In genomic region chr7:45064047-45064725, GRCh38 we compare ENCODE assay signal across 22 cellular contexts. TPM values are rescaled to one million over a fixed set of nuclear protein-coding genes. Genes with fewer than 3 reads are reported as not detected.
DNase-seq lines count a peak whose midpoint lies in the region; ATAC-seq and TF ChIP-seq lines count a peak whose summit lies in the region.
"Had no signal": no experiment of that assay in that cellular context is flagged by ENCODE, and none has a peak within 500 bp of the region (broad histone marks: within the 10 kb centered on the region; RNA-seq: fewer than 3 reads in every experiment).

No MANE protein-coding gene starts in this region.

- H3K9me3 ChIP-seq in naive thymus-derived CD4-positive, alpha-beta T cell (ENCODE audit: control insufficient read depth in 2 of 3, low read length in 3 of 3), result no peaks in the 10 kb centered on the region
- H3K9me3 ChIP-seq in uterus, result no peaks in the 10 kb centered on the region
- H3K9me3 ChIP-seq: BLaER1 treated with 17β-estradiol and CSF1 and Interleukin-3, amounts not matched to agents 10 nM and 100 nM; gastroesophageal sphincter; HAP-1; SJSA1; transverse colon had no signal

- H3K4me1 ChIP-seq in naive thymus-derived CD4-positive, alpha-beta T cell (ENCODE audit: control insufficient read depth in 2 of 2, insufficient read depth in 2 of 2, low read length in 2 of 2), result peaks cover 0 to 14% of the 10 kb centered on the region in 2 donors
- H3K4me1 ChIP-seq in uterus, result no peaks in the 10 kb centered on the region
- H3K4me1 ChIP-seq: gastroesophageal sphincter, HAP-1 had no signal

- H3K27me3 Mint-ChIP-seq in activated naive CD4-positive, alpha-beta T cell treated with anti-CD3 and anti-CD28 coated beads, Interleukin-2, amount 50 U/mL, for 24 hours, result no peaks in the 10 kb centered on the region
- no peaks in the 10 kb centered on the region for H3K27me3 Mint-ChIP-seq in activated naive CD4-positive, alpha-beta T cell treated with anti-CD3 and anti-CD28 coated beads, Interleukin-2, amount 10 ng/mL, durations not matched to agents 7 days and 5 days
- H3K27me3 Mint-ChIP-seq in activated T-helper 17 cell treated with anti-CD3 and anti-CD28 coated beads, Interleukin-2, amount 50 U/mL, for 72 hours, result no peaks in the 10 kb centered on the region
- H3K27me3 Mint-ChIP-seq in naive thymus-derived CD4-positive, alpha-beta T cell, result no peaks in the 10 kb centered on the region

- H3K27ac ChIP-seq in naive thymus-derived CD4-positive, alpha-beta T cell (ENCODE audit: low read depth, low read length), result no peak overlapping the region
- H3K27ac ChIP-seq in substantia nigra (ENCODE audit: low read depth, low read length, poor library complexity, severe bottlenecking) (peak overlapping the region; percentile 10), uterus (no peak overlapping the region)
- H3K27ac ChIP-seq: BLaER1 treated with 17β-estradiol and CSF1 and Interleukin-3, amounts not matched to agents 10 nM and 100 nM; gastroesophageal sphincter; hepatocyte; SJSA1; transverse colon had no signal

- H3K36me3 ChIP-seq in naive thymus-derived CD4-positive, alpha-beta T cell (ENCODE audit: control insufficient read depth in 2 of 3, insufficient read depth in 3 of 3, low read length in 3 of 3), result peaks cover 25 to 72% (median 25%) of the 10 kb centered on the region in 3 experiments
- H3K36me3 ChIP-seq in uterus, result no peaks in the 10 kb centered on the region
- H3K36me3 ChIP-seq: HAP-1 had no signal

- CTCF ChIA-PET in activated naive CD4-positive, alpha-beta T cell treated with anti-CD3 and anti-CD28 coated beads, Interleukin-2, amount 10 ng/mL, durations not matched to agents 7 days and 5 days (lab: Charles Lee), result no interaction called here
- CTCF ChIA-PET in naive thymus-derived CD4-positive, alpha-beta T cell (lab: Charles Lee), result interaction anchor here (0.6 kb wide), 1 partner anchor 626 kb away, joined by 3 read pairs; no protein-coding TSS in a partner anchor

- intact Hi-C loops in naive thymus-derived CD4-positive, alpha-beta T cell (cut with micrococcal nuclease), result loop anchor here in 1 of 2 donors (5.0 kb wide), 1 partner anchor 37 kb away; no protein-coding TSS in a partner anchor
- intact Hi-C loops in uterus (cut with DNase I; ENCODE audit: low total_unique reads), result no loop called here

- DNase-seq in activated naive CD4-positive, alpha-beta T cell treated with anti-CD3 and anti-CD28 coated beads, Interleukin-2, amount 10 ng/mL, durations not matched to agents 7 days and 5 days, result no peak
- no peak for DNase-seq in naive thymus-derived CD4-positive, alpha-beta T cell
- no peak for DNase-seq in substantia nigra (lab: John Stamatoyannopoulos, UW)
- DNase-seq in DMS153 treated with DMSO at 0.1 percent for 48 hours (lab: John Stamatoyannopoulos, UW; ENCODE audit: unreplicated experiment), result no peak
- DNase-seq in HuH-7.5 (ENCODE audit: low spot score), result no peak
- DNase-seq in uterus, result no peak
- DNase-seq: caudate nucleus, NCI-H1417, NCI-H446, NCI-H774, RPMI8226, transverse colon had no signal

- H3K36me3 Mint-ChIP-seq in activated naive CD4-positive, alpha-beta T cell treated with anti-CD3 and anti-CD28 coated beads, Interleukin-2, amount 50 U/mL, for 24 hours, result peaks cover 9% of the 10 kb centered on the region
- H3K36me3 Mint-ChIP-seq in activated naive CD4-positive, alpha-beta T cell treated with anti-CD3 and anti-CD28 coated beads, Interleukin-2, amount 10 ng/mL, durations not matched to agents 7 days and 5 days, result peaks cover 78% of the 10 kb centered on the region
- H3K36me3 Mint-ChIP-seq in activated T-helper 17 cell treated with anti-CD3 and anti-CD28 coated beads, Interleukin-2, amount 50 U/mL, for 72 hours (ENCODE audit: low read depth), result peaks cover 96% of the 10 kb centered on the region
- H3K36me3 Mint-ChIP-seq in naive thymus-derived CD4-positive, alpha-beta T cell, result peaks cover 9 to 59% (median 23%) of the 10 kb centered on the region in 5 donors

- H3K27ac Mint-ChIP-seq in activated naive CD4-positive, alpha-beta T cell treated with anti-CD3 and anti-CD28 coated beads, Interleukin-2, amount 50 U/mL, for 24 hours, result peak overlapping the region; percentile 4
- H3K27ac Mint-ChIP-seq in activated naive CD4-positive, alpha-beta T cell treated with anti-CD3 and anti-CD28 coated beads, Interleukin-2, amount 10 ng/mL, durations not matched to agents 7 days and 5 days, result no peak overlapping the region
- H3K27ac Mint-ChIP-seq in activated T-helper 17 cell treated with anti-CD3 and anti-CD28 coated beads, Interleukin-2, amount 50 U/mL, for 72 hours, result peak overlapping the region; percentile 67
- H3K27ac Mint-ChIP-seq in naive thymus-derived CD4-positive, alpha-beta T cell, result peak overlapping the region in 5 of 9 donors; percentile 7 to 51 (median 28)
- H3K27ac Mint-ChIP-seq: activated T-helper 1 cell treated with anti-CD3 and anti-CD28 coated beads, Interleukin-12 subunit alpha, Interleukin-12 subunit beta, Interleukin-2, Interleukin-4 antibody, amounts not matched to agents 30 ng/mL and 10 ng/mL and 1 ng/mL, durations not matched to agents 14 hours and 24 hours and 36 hours had no signal

- no peak for ATAC-seq in activated T-helper 17 cell treated with anti-CD3 and anti-CD28 coated beads, Interleukin-2, amount 50 U/mL, for 72 hours (replicated peaks)
- ATAC-seq in naive thymus-derived CD4-positive, alpha-beta T cell, result no peak
- ATAC-seq: activated CD4-positive, CD25-positive, alpha-beta regulatory T cell treated with anti-CD3 and anti-CD28 coated beads, Interleukin-2, amount 50 U/mL, for 24 hours; gastroesophageal sphincter had no signal

- no peaks in the 10 kb centered on the region for H3K9me3 Mint-ChIP-seq in activated naive CD4-positive, alpha-beta T cell treated with anti-CD3 and anti-CD28 coated beads, Interleukin-2, amount 50 U/mL, for 24 hours
- H3K9me3 Mint-ChIP-seq in activated naive CD4-positive, alpha-beta T cell treated with anti-CD3 and anti-CD28 coated beads, Interleukin-2, amount 10 ng/mL, durations not matched to agents 7 days and 5 days, result no peaks in the 10 kb centered on the region
- H3K9me3 Mint-ChIP-seq in activated T-helper 17 cell treated with anti-CD3 and anti-CD28 coated beads, Interleukin-2, amount 50 U/mL, for 72 hours, result no peaks in the 10 kb centered on the region
- no peaks in the 10 kb centered on the region for H3K9me3 Mint-ChIP-seq in naive thymus-derived CD4-positive, alpha-beta T cell
- H3K9me3 Mint-ChIP-seq: activated T-helper 1 cell treated with anti-CD3 and anti-CD28 coated beads, Interleukin-12 subunit alpha, Interleukin-12 subunit beta, Interleukin-2, Interleukin-4 antibody, amounts not matched to agents 30 ng/mL and 10 ng/mL and 1 ng/mL, durations not matched to agents 14 hours and 24 hours and 36 hours had no signal

- no peak overlapping the region for H3K4me3 ChIP-seq in naive thymus-derived CD4-positive, alpha-beta T cell (ENCODE audit: low read length)
- no peak overlapping the region for H3K4me3 ChIP-seq in uterus
- H3K4me3 ChIP-seq: BLaER1 treated with 17β-estradiol and CSF1 and Interleukin-3, amounts not matched to agents 10 nM and 100 nM; gastroesophageal sphincter; HAP-1; hepatocyte; SJSA1; transverse colon had no signal

- H3K4me1 Mint-ChIP-seq in activated naive CD4-positive, alpha-beta T cell treated with anti-CD3 and anti-CD28 coated beads, Interleukin-2, amount 50 U/mL, for 24 hours, result peaks cover 47% of the 10 kb centered on the region
- peaks cover 62% of the 10 kb centered on the region for H3K4me1 Mint-ChIP-seq in activated naive CD4-positive, alpha-beta T cell treated with anti-CD3 and anti-CD28 coated beads, Interleukin-2, amount 10 ng/mL, durations not matched to agents 7 days and 5 days
- H3K4me1 Mint-ChIP-seq in activated T-helper 17 cell treated with anti-CD3 and anti-CD28 coated beads, Interleukin-2, amount 50 U/mL, for 72 hours, result peaks cover 23% of the 10 kb centered on the region
- H3K4me1 Mint-ChIP-seq in naive thymus-derived CD4-positive, alpha-beta T cell, result peaks cover 31 to 66% (median 55%) of the 10 kb centered on the region in 7 donors

- TF ChIP-seq CTCF in uterus (IDR thresholded peaks at IDR 0.05), result no peak

- H3K27me3 ChIP-seq in naive thymus-derived CD4-positive, alpha-beta T cell (ENCODE audit: control insufficient read depth in 2 of 2, insufficient read depth in 2 of 2, low read length in 2 of 2), result no peaks in the 10 kb centered on the region
- no peaks in the 10 kb centered on the region for H3K27me3 ChIP-seq in uterus
- H3K27me3 ChIP-seq: BLaER1 treated with 17β-estradiol and CSF1 and Interleukin-3, amounts not matched to agents 10 nM and 100 nM; gastroesophageal sphincter; hepatocyte; SJSA1; transverse colon had no signal

- no peak for TF ChIP-seq POLR2A in uterus (IDR thresholded peaks at IDR 0.05)

- POLR2A ChIA-PET in naive thymus-derived CD4-positive, alpha-beta T cell (lab: Charles Lee), result no interaction called here

- no peak overlapping the region for H3K4me3 Mint-ChIP-seq in activated naive CD4-positive, alpha-beta T cell treated with anti-CD3 and anti-CD28 coated beads, Interleukin-2, amount 50 U/mL, for 24 hours
- H3K4me3 Mint-ChIP-seq in activated naive CD4-positive, alpha-beta T cell treated with anti-CD3 and anti-CD28 coated beads, Interleukin-2, amount 10 ng/mL, durations not matched to agents 7 days and 5 days, result no peak overlapping the region
- H3K4me3 Mint-ChIP-seq in activated T-helper 17 cell treated with anti-CD3 and anti-CD28 coated beads, Interleukin-2, amount 50 U/mL, for 72 hours, result no peak overlapping the region
- no peak overlapping the region for H3K4me3 Mint-ChIP-seq in naive thymus-derived CD4-positive, alpha-beta T cell
- H3K4me3 Mint-ChIP-seq: activated T-helper 1 cell treated with anti-CD3 and anti-CD28 coated beads, Interleukin-12 subunit alpha, Interleukin-12 subunit beta, Interleukin-2, Interleukin-4 antibody, amounts not matched to agents 30 ng/mL and 10 ng/mL and 1 ng/mL, durations not matched to agents 14 hours and 24 hours and 36 hours had no signal

RNA-seq across cellular contexts. Expression of gene NACAD, which starts 24.6 kb away (rescaled TPM):
- total RNA-seq in activated T-helper 17 cell treated with anti-CD3 and anti-CD28 coated beads, Interleukin-2, amount 50 U/mL, for 72 hours, result 1 to 10 TPM in 1 of 2 donors, under 1 TPM in 1; 0.71 to 1.3 TPM
- total RNA-seq in naive thymus-derived CD4-positive, alpha-beta T cell, result under 1 TPM in 1 of 5 experiments, not detected in 4; 0.15 TPM
- under 1 TPM in 1 of 2 donors, not detected in 1; 0.08 TPM for polyA plus RNA-seq in naive thymus-derived CD4-positive, alpha-beta T cell
- total RNA-seq in uterus, result 10 to 100 TPM in 1 of 4 donors, 1 to 10 TPM in 2, under 1 TPM in 1; 0.51 to 26.9 (median 5.4) TPM
- total RNA-seq: MCF 10A had no signal

RNA-seq across cellular contexts. Expression of gene TBRG4, which starts 47.3 kb away (rescaled TPM):
- total RNA-seq in activated T-helper 17 cell treated with anti-CD3 and anti-CD28 coated beads, Interleukin-2, amount 50 U/mL, for 72 hours, result 100 to 1,000 TPM; 119 to 177 TPM
- 100 to 1,000 TPM in 4 of 5 experiments, 10 to 100 TPM in 1; 93.7 to 143 (median 107) TPM for total RNA-seq in naive thymus-derived CD4-positive, alpha-beta T cell
- 10 to 100 TPM; 55.1 to 99.1 TPM for polyA plus RNA-seq in naive thymus-derived CD4-positive, alpha-beta T cell
- total RNA-seq in uterus, result 10 to 100 TPM in 3 of 4 donors, 1 to 10 TPM in 1; 7.4 to 51.2 (median 42.5) TPM
